21 cellular contexts compared by ENCODE assay signal in the genomic region with DNA sequence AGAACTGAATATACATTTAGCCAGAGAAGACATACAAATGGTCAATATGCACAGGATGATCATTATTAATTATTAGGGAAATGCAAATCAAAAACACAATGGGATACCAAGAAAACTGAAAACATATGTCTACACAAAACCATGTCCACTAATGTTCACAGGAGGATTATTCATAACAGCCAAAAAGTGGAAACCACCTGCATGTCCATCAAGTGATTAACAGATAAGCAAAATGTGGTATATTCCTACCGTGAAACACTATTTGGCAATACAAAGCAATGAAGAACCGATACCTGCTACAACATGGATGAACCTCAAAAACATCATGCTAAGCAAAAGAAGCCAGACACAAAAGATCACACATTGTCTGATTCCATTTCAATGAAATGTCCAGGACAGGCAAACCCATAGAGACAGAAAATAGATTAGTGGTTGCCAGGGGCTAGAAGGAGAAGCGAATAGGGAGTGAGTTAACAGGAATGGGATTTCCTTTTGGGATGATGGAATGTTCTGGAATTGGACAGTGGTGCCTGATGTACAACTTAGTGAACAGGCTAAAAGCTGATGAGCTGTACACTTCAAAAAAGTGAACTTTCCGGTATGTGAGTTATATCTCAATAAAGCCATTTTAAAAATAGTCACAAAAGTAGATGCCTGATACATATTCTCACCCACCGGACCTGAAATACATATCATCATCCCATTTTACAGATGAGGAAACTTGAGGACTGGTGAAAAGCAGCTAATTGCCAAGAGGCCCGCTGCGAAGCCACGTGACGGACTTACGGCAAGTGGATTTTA. TPM values are rescaled to one million over a fixed set of nuclear protein-coding genes. Genes with fewer than 3 reads are reported as not detected.
DNase-seq lines count a peak whose midpoint lies in the region; ATAC-seq, FAIRE-seq and TF ChIP-seq lines count a peak whose summit lies in the region.
"Had no signal": no experiment of that assay in that cellular context is flagged by ENCODE, and none has a peak within 500 bp of the region (broad histone marks: within the 10 kb centered on the region; RNA-seq: fewer than 3 reads in every experiment).

No MANE protein-coding gene starts in this region.

- peak overlapping the region; percentile 18 for H3K27ac ChIP-seq in caudate nucleus (ENCODE audit: low read depth, low read length)
- H3K27ac ChIP-seq: breast epithelium had no signal

- H3K4me1 Mint-ChIP-seq in nephron = peaks cover 46% of the 10 kb centered on the region
- peaks cover 6% of the 10 kb centered on the region for H3K4me1 Mint-ChIP-seq in activated CD8-positive, alpha-beta T cell treated with anti-CD3 and anti-CD28 coated beads, Interleukin-2, amount 10 ng/mL, durations not matched to agents 7 days and 5 days (ENCODE audit: low read depth)

- FAIRE-seq in GM12891 (lab: Jason Lieb, UNC) = peak; percentile 16
- FAIRE-seq: H1 had no signal

- no peaks in the 10 kb centered on the region for H3K27me3 Mint-ChIP-seq in nephron (ENCODE audit: low read depth)
- H3K27me3 Mint-ChIP-seq in activated CD8-positive, alpha-beta T cell treated with anti-CD3 and anti-CD28 coated beads, Interleukin-2, amount 10 ng/mL, durations not matched to agents 7 days and 5 days (ENCODE audit: low read depth) = no peaks in the 10 kb centered on the region
- H3K27me3 Mint-ChIP-seq: activated CD4-positive, alpha-beta T cell treated with anti-CD3 and anti-CD28 coated beads for 36 hours; stimulated activated memory B cell treated with anti-CD40 and anti-IgM and Interleukin-4, amounts not matched to agents 10 μg/mL and 1 μg/mL and 100 μg/mL, for 72 hours had no signal

- CTCF ChIA-PET in activated CD8-positive, alpha-beta T cell treated with anti-CD3 and anti-CD28 coated beads, Interleukin-2, amount 10 ng/mL, durations not matched to agents 7 days and 5 days (lab: Charles Lee) = interaction anchor here (1.1 kb wide), 1 partner anchor 13 kb away, joined by 3 read pairs; no protein-coding TSS in a partner anchor

- TF ChIP-seq CTCF in AG10803 (conservative IDR thresholded peaks at IDR 0.05; ENCODE audit: low read length) (no peak), nephron (IDR thresholded peaks at IDR 0.05; ENCODE audit: unreplicated experiment in 3 of 3) (no peak)

- no peak overlapping the region for H3K4me3 Mint-ChIP-seq in nephron
- H3K4me3 Mint-ChIP-seq in activated CD8-positive, alpha-beta T cell treated with anti-CD3 and anti-CD28 coated beads, Interleukin-2, amount 10 ng/mL, durations not matched to agents 7 days and 5 days = no peak overlapping the region
- H3K4me3 Mint-ChIP-seq: activated CD4-positive, alpha-beta T cell treated with anti-CD3 and anti-CD28 coated beads for 36 hours; activated T-helper 1 cell treated with anti-CD3 and anti-CD28 coated beads, Interleukin-12 subunit alpha, Interleukin-12 subunit beta, Interleukin-2, Interleukin-4 antibody, amounts not matched to agents 30 ng/mL and 10 ng/mL and 1 ng/mL, durations not matched to agents 14 hours and 24 hours and 36 hours; stimulated activated memory B cell treated with anti-CD40 and anti-IgM and Interleukin-4, amounts not matched to agents 10 μg/mL and 1 μg/mL and 100 μg/mL, for 72 hours had no signal

- peak; percentile 27 for DNase-seq in AG10803 (ENCODE audit: low read depth)
- no peak for DNase-seq in GM12891 (ENCODE audit: insufficient read length, low spot score)
- no peak for DNase-seq in caudate nucleus (lab: John Stamatoyannopoulos, UW)
- no peak for DNase-seq in activated CD8-positive, alpha-beta T cell treated with anti-CD3 and anti-CD28 coated beads, Interleukin-2, amount 10 ng/mL, durations not matched to agents 7 days and 5 days
- no peak for DNase-seq in NCI-H526 (lab: John Stamatoyannopoulos, UW)
- no peak for DNase-seq in dedifferentiated amniotic fluid mesenchymal stem cell (ENCODE audit: extremely low spot score)
- DNase-seq: activated CD4-positive, alpha-beta T cell treated with anti-CD3 and anti-CD28 coated beads for 36 hours; COR-L47; effector CD4-positive, alpha-beta T cell; EL; mesendoderm; NCI-H1436 treated with DMSO at 0.1 percent for 48 hours; NCI-H526 treated with DMSO at 0.1 percent for 48 hours had no signal

- TF ChIP-seq POLR2A in GM12891 (IDR thresholded peaks at IDR 0.05; ENCODE audit: low read depth, low read length) = no peak

- POLR2A ChIA-PET in activated CD8-positive, alpha-beta T cell treated with anti-CD3 and anti-CD28 coated beads, Interleukin-2, amount 10 ng/mL, durations not matched to agents 7 days and 5 days (lab: Charles Lee) = no interaction called here

- peaks cover 23% of the 10 kb centered on the region for H3K36me3 Mint-ChIP-seq in nephron (ENCODE audit: low read depth)
- H3K36me3 Mint-ChIP-seq in activated CD8-positive, alpha-beta T cell treated with anti-CD3 and anti-CD28 coated beads, Interleukin-2, amount 10 ng/mL, durations not matched to agents 7 days and 5 days (ENCODE audit: low read depth) = no peaks in the 10 kb centered on the region

- H3K9me3 Mint-ChIP-seq in nephron = no peaks in the 10 kb centered on the region
- H3K9me3 Mint-ChIP-seq in activated CD8-positive, alpha-beta T cell treated with anti-CD3 and anti-CD28 coated beads, Interleukin-2, amount 10 ng/mL, durations not matched to agents 7 days and 5 days (ENCODE audit: insufficient read depth) = no peaks in the 10 kb centered on the region
- H3K9me3 Mint-ChIP-seq: activated T-helper 1 cell treated with anti-CD3 and anti-CD28 coated beads, Interleukin-12 subunit alpha, Interleukin-12 subunit beta, Interleukin-2, Interleukin-4 antibody, amounts not matched to agents 30 ng/mL and 10 ng/mL and 1 ng/mL, durations not matched to agents 14 hours and 24 hours and 36 hours; stimulated activated memory B cell treated with anti-CD40 and anti-IgM and Interleukin-4, amounts not matched to agents 10 μg/mL and 1 μg/mL and 100 μg/mL, for 72 hours had no signal

- ATAC-seq in HG03175 (IDR thresholded peaks at IDR 0.05; ENCODE audit: unreplicated experiment) = no peak
- no peak for ATAC-seq in activated CD8-positive, alpha-beta T cell treated with anti-CD3 and anti-CD28 coated beads, Interleukin-2, amount 10 ng/mL, durations not matched to agents 7 days and 5 days
- ATAC-seq: activated CD4-positive, alpha-beta T cell treated with anti-CD3 and anti-CD28 coated beads for 36 hours; esophagus mucosa; stimulated activated memory B cell treated with anti-CD40 and anti-IgM and Interleukin-4, amounts not matched to agents 10 μg/mL and 1 μg/mL and 100 μg/mL, for 72 hours had no signal

- H3K27ac Mint-ChIP-seq in nephron = peak overlapping the region in 2 of 3 experiments; percentile 17 to 33
- H3K27ac Mint-ChIP-seq in activated CD8-positive, alpha-beta T cell treated with anti-CD3 and anti-CD28 coated beads, Interleukin-2, amount 10 ng/mL, durations not matched to agents 7 days and 5 days = no peak overlapping the region
- H3K27ac Mint-ChIP-seq: activated CD4-positive, alpha-beta T cell treated with anti-CD3 and anti-CD28 coated beads for 36 hours; activated T-helper 1 cell treated with anti-CD3 and anti-CD28 coated beads, Interleukin-12 subunit alpha, Interleukin-12 subunit beta, Interleukin-2, Interleukin-4 antibody, amounts not matched to agents 30 ng/mL and 10 ng/mL and 1 ng/mL, durations not matched to agents 14 hours and 24 hours and 36 hours had no signal

- H3K4me3 ChIP-seq in AG10803 (ENCODE audit: low read length) = no peak overlapping the region
- H3K4me3 ChIP-seq: breast epithelium, tibial nerve had no signal

TF ChIP-seq in GM12891, 5 proteins besides CTCF, POLR2A, EP300 and RAD21:
- TF ChIP-seq PAX5 (IDR thresholded peaks at IDR 0.05; ENCODE audit: insufficient read depth, low read length, severe bottlenecking) (no peak), TAF1 (IDR thresholded peaks at IDR 0.05; ENCODE audit: low read depth, low read length) (no peak), SPI1 (IDR thresholded peaks at IDR 0.05; ENCODE audit: low read depth, low read length) (no peak), POLR2AphosphoS5 (IDR thresholded peaks at IDR 0.05; ENCODE audit: low read depth, low read length) (no peak), POU2F2 (IDR thresholded peaks at IDR 0.05; ENCODE audit: low read depth, low read length) (no peak)

RNA-seq across cellular contexts. Expression of gene HIPK2, which starts 33.6 kb away (rescaled TPM):
- polyA plus RNA-seq in GM12891 (2012; ENCODE audit: low read depth, missing spikeins) = 14.2 TPM
- total RNA-seq in activated CD8-positive, alpha-beta T cell treated with anti-CD3 and anti-CD28 coated beads, Interleukin-2, amount 10 ng/mL, durations not matched to agents 7 days and 5 days = 10 to 100 TPM; 17.0 to 17.2 TPM
